Comparison of ENCODE assay signal across 10 cellular contexts in the genomic region with DNA sequence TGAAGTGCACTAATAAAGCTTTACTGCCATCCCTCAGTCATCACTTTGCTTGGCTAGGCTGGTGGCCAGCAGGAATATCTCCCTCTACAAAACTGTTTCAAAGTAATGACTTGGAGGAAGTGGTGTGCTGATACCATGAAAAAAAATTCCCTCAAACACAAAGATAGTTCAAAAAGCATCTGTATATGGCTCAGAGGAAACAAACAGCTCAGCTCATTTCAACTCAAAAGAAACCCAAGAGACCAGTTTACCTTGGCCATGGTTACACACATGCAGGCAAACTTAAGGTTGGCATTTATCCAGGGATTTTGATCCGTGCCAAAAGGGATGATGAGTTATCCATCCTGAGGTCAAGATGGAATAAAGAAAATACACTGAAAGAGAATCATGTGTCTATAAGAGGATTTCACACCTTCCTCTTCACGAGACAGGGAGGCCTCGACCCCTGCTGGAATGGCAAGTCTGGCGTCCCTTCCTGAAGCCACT. TPM values are rescaled to one million over a fixed set of nuclear protein-coding genes. Genes with fewer than 3 reads are reported as not detected.
DNase-seq lines count a peak whose midpoint lies in the region; ATAC-seq, FAIRE-seq and TF ChIP-seq lines count a peak whose summit lies in the region.
"Had no signal": no experiment of that assay in that cellular context is flagged by ENCODE, and none has a peak within 500 bp of the region (broad histone marks: within the 10 kb centered on the region; RNA-seq: fewer than 3 reads in every experiment).

No MANE protein-coding gene starts in this region.

- peaks cover 43% of the 10 kb centered on the region for H3K4me1 ChIP-seq in MM.1S (ENCODE audit: low read length)

- H3K36me3 ChIP-seq in MM.1S (replicated peaks; ENCODE audit: insufficient read depth, low read length): no peaks in the 10 kb centered on the region
- H3K36me3 ChIP-seq: lower lobe of right lung had no signal

- H3K4me3 Mint-ChIP-seq in nephron: no peak overlapping the region
- H3K4me3 Mint-ChIP-seq: activated T-cell treated with anti-CD3 and anti-CD28 coated beads, Interleukin-2, amount 50 U/mL, for 4 hours had no signal

- H3K27ac ChIP-seq in MM.1S (ENCODE audit: low read length): peak overlapping the region; percentile 25; the same call in 1 of the 2 replicates
- H3K27ac ChIP-seq: lower lobe of right lung had no signal

- H4K20me1 ChIP-seq in MM.1S (ENCODE audit: insufficient read depth, low read length): no peaks in the 10 kb centered on the region

- no peaks in the 10 kb centered on the region for H3K9me3 ChIP-seq in MM.1S (replicated peaks; ENCODE audit: insufficient read depth, low read length)
- H3K9me3 ChIP-seq: lower lobe of right lung had no signal

- no peaks in the 10 kb centered on the region for H3K27me3 ChIP-seq in MM.1S (replicated peaks; ENCODE audit: insufficient read depth, low read length)

- H3K79me2 ChIP-seq in MM.1S (ENCODE audit: low read length): peaks cover 89% of the 10 kb centered on the region

- DNase-seq in GM12892 (ENCODE audit: insufficient read length): no peak
- DNase-seq in MM.1S: peak; percentile 36
- peak; percentile 73 to 96 for DNase-seq in cardiac fibroblast (ENCODE audit: low read depth in 2 of 2)
- no peak for DNase-seq in HTR-8/SVneo (ENCODE audit: insufficient read length, low spot score)
- DNase-seq: activated T-cell treated with anti-CD3 and anti-CD28 coated beads, Interleukin-2, amount 50 U/mL, for 4 hours; lower lobe of right lung had no signal

- H2AFZ ChIP-seq in MM.1S (ENCODE audit: low read length): no peak overlapping the region

- H3K9me3 Mint-ChIP-seq in nephron: no peaks in the 10 kb centered on the region
- H3K9me3 Mint-ChIP-seq: activated T-cell treated with anti-CD3 and anti-CD28 coated beads, Interleukin-2, amount 50 U/mL, for 4 hours had no signal

- no peaks in the 10 kb centered on the region for H3K27me3 Mint-ChIP-seq in nephron (ENCODE audit: low read depth)

- FAIRE-seq in GM12892 (lab: Jason Lieb, UNC) (peak; percentile 86), HTR-8/SVneo (lab: Jason Lieb, UNC) (no peak)

- peak overlapping the region in 2 of 3 experiments; percentile 27 to 58 for H3K27ac Mint-ChIP-seq in nephron

- 0 out of 2 replicates have a peak, but pooled peaks cover under 1% of the 10 kb centered on the region for H3F3A ChIP-seq in MM.1S (ENCODE audit: insufficient read depth, low read length)

- peak overlapping the region; percentile 6; the same call in 1 of the 2 replicates for H3K4me2 ChIP-seq in MM.1S (ENCODE audit: low read depth, low read length)

- TF ChIP-seq POLR2A in GM12892 (IDR thresholded peaks at IDR 0.05; ENCODE audit: low read depth, low read length): no peak

- H3K4me3 ChIP-seq in MM.1S (ENCODE audit: low read length) (no peak overlapping the region), cardiac fibroblast (replicated peaks in 1 of 2; ENCODE audit: low read depth in 2 of 2, low read length in 2 of 2) (no peak overlapping the region)
- H3K4me3 ChIP-seq: lower lobe of right lung had no signal

- no peaks in the 10 kb centered on the region for H3K36me3 Mint-ChIP-seq in nephron (ENCODE audit: low read depth)

- H3K9me2 ChIP-seq in MM.1S (replicated peaks; ENCODE audit: insufficient read depth, low read length): no peaks in the 10 kb centered on the region

- TF ChIP-seq CTCF in MM.1S (IDR thresholded peaks at IDR 0.05; ENCODE audit: low read length): no peak
- TF ChIP-seq CTCF in cardiac fibroblast (IDR thresholded peaks at IDR 0.05; ENCODE audit: low read depth, low read length): no peak
- TF ChIP-seq CTCF in nephron (IDR thresholded peaks at IDR 0.05; ENCODE audit: unreplicated experiment in 3 of 3): no peak

- peaks cover 10% of the 10 kb centered on the region for H3K4me1 Mint-ChIP-seq in nephron

- H3K9ac ChIP-seq in MM.1S (ENCODE audit: low read length): no peak overlapping the region

- ATAC-seq in GM18520 (IDR thresholded peaks at IDR 0.05; ENCODE audit: unreplicated experiment) (no peak), GM18870 (IDR thresholded peaks at IDR 0.05; ENCODE audit: unreplicated experiment) (no peak), esophagus mucosa (no peak)

RNA-seq across cellular contexts. Expression of a gene that starts 18.4 kb away (rescaled TPM):
- polyA plus RNA-seq in GM12892 (2012; ENCODE audit: missing spikeins): 108 TPM
- total RNA-seq in esophagus mucosa: 3.1 TPM

Comparison
In these comparisons a context has a peak if more than half of its experiments do, and no peak if none do; other contexts are left out.
1. DNase-seq: peak in MM.1S (single experiment) and cardiac fibroblast (2 of 2); none in GM12892 (single experiment) and HTR-8/SVneo (single experiment).